ENCODE assay signal across 16 cellular contexts in genomic region chr6:7546383-7546782, GRCh38. TPM values are rescaled to one million over a fixed set of nuclear protein-coding genes. Genes with fewer than 3 reads are reported as not detected.
A peak's percentile ranks its signal among the peaks of the same experiment; 100 is the strongest.
DNase-seq lines count a peak whose midpoint lies in the region; ATAC-seq and TF ChIP-seq lines count a peak whose summit lies in the region.
"Had no signal": no experiment of that assay in that cellular context is flagged by ENCODE, and none has a peak within 500 bp of the region (broad histone marks: within the 10 kb centered on the region; RNA-seq: fewer than 3 reads in every experiment).

No MANE protein-coding gene starts in this region.

- ATAC-seq in GM23338 (no peak), HG03520 (IDR thresholded peaks at IDR 0.05; ENCODE audit: unreplicated experiment) (no peak), HG03571 (IDR thresholded peaks at IDR 0.05; ENCODE audit: unreplicated experiment) (no peak)

- TF ChIP-seq CTCF in Caco-2 (IDR thresholded peaks at IDR 0.05; ENCODE audit: insufficient read depth in 1 of 2, low read depth in 1 of 2, low read length in 1 of 2, severe bottlenecking in 1 of 2, unreplicated experiment in 1 of 2) = no peak
- TF ChIP-seq CTCF in adrenal gland (IDR thresholded peaks at IDR 0.05) = no peak
- no peak for TF ChIP-seq CTCF in colonic mucosa (IDR thresholded peaks at IDR 0.05)
- no peak for TF ChIP-seq CTCF in GM23338 (conservative IDR thresholded peaks at IDR 0.05; ENCODE audit: low read depth in 2 of 2)

- H3K4me3 ChIP-seq in Caco-2 (ENCODE audit: low read depth, low read length) (no peak overlapping the region), adrenal gland (no peak overlapping the region), colonic mucosa (no peak overlapping the region), muscle layer of duodenum (ENCODE audit: low read depth in 1 of 2, low read length in 2 of 2) (no peak overlapping the region), GM23338 (no peak overlapping the region)
- H3K4me3 ChIP-seq: HAP-1 had no signal

- no peak overlapping the region for H3K4me2 ChIP-seq in GM23338

- POLR2A ChIA-PET in Caco-2 (lab: Charles Lee) = interaction anchor here (0.8 kb wide), 1 partner anchor 15 kb away, joined by 3 read pairs; no protein-coding TSS in a partner anchor

- peaks cover 24% of the 10 kb centered on the region for H3K79me2 ChIP-seq in GM23338 (replicated peaks; ENCODE audit: insufficient read depth)

- CTCF ChIA-PET in Caco-2 (lab: Charles Lee) = no interaction called here

- no TSS peak for BruUV-seq in Caco-2 (replicated peaks; lab: Mats Ljungman, UMichigan)

- DNase-seq in Caco-2 (no peak), adrenal gland (no peak), colonic mucosa (no peak), GM23338 (ENCODE audit: low spot score) (no peak), DMS79 (lab: John Stamatoyannopoulos, UW) (no peak)
- DNase-seq: DMS79 treated with DMSO at 0.1 percent for 48 hours, Kasumi-1, NCI-H1930, NCI-H2171, NCI-H446 treated with DMSO at 0.1 percent for 48 hours, NCI-H748 treated with DMSO at 0.1 percent for 48 hours had no signal

- no peak for TF ChIP-seq POLR2A in adrenal gland (IDR thresholded peaks at IDR 0.05)

- no peaks in the 10 kb centered on the region for H3K9me3 Mint-ChIP-seq in Caco-2 (ENCODE audit: unreplicated experiment)
- no peaks in the 10 kb centered on the region for H3K9me3 Mint-ChIP-seq in GM23338

- no peaks in the 10 kb centered on the region for H4K20me1 ChIP-seq in GM23338 (replicated peaks; ENCODE audit: insufficient read depth)

- H2AFZ ChIP-seq in GM23338 = no peak overlapping the region

- H3K27ac Mint-ChIP-seq in Caco-2 (ENCODE audit: unreplicated experiment) = no peak overlapping the region
- no peak overlapping the region for H3K27ac Mint-ChIP-seq in GM23338
- H3K27ac Mint-ChIP-seq: CD14-positive monocyte had no signal

- H3K9ac ChIP-seq in colonic mucosa (ENCODE audit: low read depth in 2 of 2, low read length in 2 of 2) = peak overlapping the region in 1 of 2 donors; percentile 71

- H3K27ac ChIP-seq in adrenal gland (peak overlapping the region in 3 of 5 donors; percentile 54 to 87 (median 82)), colonic mucosa (peak overlapping the region; percentile 90), muscle layer of duodenum (ENCODE audit: low read length) (peak overlapping the region; percentile 43), GM23338 (ENCODE audit: low read depth) (no peak overlapping the region)

- H3K4me1 Mint-ChIP-seq in Caco-2 (ENCODE audit: low read depth, unreplicated experiment) (peaks cover 49% of the 10 kb centered on the region), GM23338 (peaks cover 40% of the 10 kb centered on the region)

- no peaks in the 10 kb centered on the region for H3K9me3 ChIP-seq in Caco-2
- no peaks in the 10 kb centered on the region for H3K9me3 ChIP-seq in adrenal gland (replicated peaks in 1 of 3)
- H3K9me3 ChIP-seq in colonic mucosa = no peaks in the 10 kb centered on the region
- no peaks in the 10 kb centered on the region for H3K9me3 ChIP-seq in muscle layer of duodenum (ENCODE audit: control insufficient read depth in 1 of 2, low read length in 2 of 2)
- H3K9me3 ChIP-seq: HAP-1 had no signal

- H3K27me3 ChIP-seq in Caco-2 (replicated peaks; ENCODE audit: control insufficient read depth, insufficient read depth, low read length) (no peaks in the 10 kb centered on the region), adrenal gland (peaks cover 2% of the 10 kb centered on the region), colonic mucosa (no peaks in the 10 kb centered on the region), muscle layer of duodenum (ENCODE audit: low read depth, low read length) (peaks cover 14% of the 10 kb centered on the region), GM23338 (ENCODE audit: insufficient read depth) (peaks cover 21% of the 10 kb centered on the region)

- H3K4me1 ChIP-seq in Caco-2 = peaks cover 71% of the 10 kb centered on the region
- H3K4me1 ChIP-seq in adrenal gland (replicated peaks in 1 of 2) = peaks cover 18 to 25% of the 10 kb centered on the region in 2 donors
- no peaks in the 10 kb centered on the region for H3K4me1 ChIP-seq in colonic mucosa
- peaks cover 3 to 17% of the 10 kb centered on the region in 2 donors for H3K4me1 ChIP-seq in muscle layer of duodenum (ENCODE audit: control insufficient read depth in 1 of 2, insufficient read depth in 2 of 2, low read length in 2 of 2)
- peaks cover 41% of the 10 kb centered on the region for H3K4me1 ChIP-seq in GM23338 (ENCODE audit: insufficient read depth)

- H3K36me3 ChIP-seq in Caco-2 (ENCODE audit: control insufficient read depth, insufficient read depth, low read length) (peaks cover under 1% of the 10 kb centered on the region; the same call in 1 of the 2 replicates), adrenal gland (replicated peaks in 1 of 2) (no peaks in the 10 kb centered on the region), colonic mucosa (no peaks in the 10 kb centered on the region), muscle layer of duodenum (ENCODE audit: control insufficient read depth in 1 of 2, insufficient read depth in 2 of 2, low read length in 2 of 2) (peaks cover 0 to 6% of the 10 kb centered on the region in 2 donors), GM23338 (ENCODE audit: insufficient read depth) (no peaks in the 10 kb centered on the region)
- H3K36me3 ChIP-seq: HAP-1 had no signal

- H3F3A ChIP-seq in GM23338 (replicated peaks; ENCODE audit: low read depth) = no peaks in the 10 kb centered on the region

- H3K27me3 Mint-ChIP-seq in Caco-2 (ENCODE audit: insufficient read depth, unreplicated experiment) = no peaks in the 10 kb centered on the region
- H3K27me3 Mint-ChIP-seq in GM23338 (ENCODE audit: insufficient read depth, low read depth, poor library complexity) = no peaks in the 10 kb centered on the region

- WGBS in adrenal gland, 4 donors = 73 to 75% (median 75%) methylated on average over 2 of the region's 2 CpGs

- H3K9me2 ChIP-seq in GM23338 (ENCODE audit: insufficient read depth) = no peaks in the 10 kb centered on the region

- intact Hi-C loops in Caco-2 (cut with micrococcal nuclease; ENCODE audit: unreplicated experiment) = no loop called here
- intact Hi-C loops in adrenal gland (cut with DNase I) = no loop called here
- intact Hi-C loops in colonic mucosa (cut with DNase I) = no loop called here

- peaks cover 68% of the 10 kb centered on the region for H3K36me3 Mint-ChIP-seq in Caco-2 (ENCODE audit: insufficient read depth, unreplicated experiment)
- H3K36me3 Mint-ChIP-seq in GM23338 (ENCODE audit: low read depth) = peaks cover 3% of the 10 kb centered on the region

- peak overlapping the region; percentile 40 for H3K4me3 Mint-ChIP-seq in Caco-2 (ENCODE audit: unreplicated experiment)
- no peak overlapping the region for H3K4me3 Mint-ChIP-seq in GM23338

TF ChIP-seq in GM23338, 12 proteins besides CTCF, POLR2A, EP300 and RAD21:
- TF ChIP-seq JUNB (IDR thresholded peaks at IDR 0.05; ENCODE audit: unreplicated experiment) = no peak

RNA-seq across cellular contexts. Expression of gene DSP, which starts 4.9 kb away (rescaled TPM):
- total RNA-seq in Caco-2 (2022) (191 and 193 TPM in 2 replicates), adrenal gland (10 to 100 TPM; 12.9 to 61.4 (median 43.5) TPM), colonic mucosa (100 to 1,000 TPM; 201 to 250 TPM)
- polyA plus RNA-seq in adrenal gland (10 to 100 TPM in 1 of 3 donors, 1 to 10 TPM in 2; 4.1 to 12.3 (median 5.9) TPM), GM23338 (2016; fragmentation: Nextera tagmentation; extraction: Ambion mirVana) (14.8 and 16.8 TPM in 2 replicates)
- 42.5 and 43.7 TPM in 2 replicates for total RNA-seq in GM23338 (2014; rRNA removed; shearing (Covaris generic))
- polyA plus RNA-seq: CD14-positive monocyte had no signal

RNA-seq across cellular contexts. Expression of gene SNRNP48, which starts 43.6 kb away (rescaled TPM):
- 25.1 and 29.1 TPM in 2 replicates for total RNA-seq in Caco-2 (2022)
- 10 to 100 TPM in 4 of 8 donors, 1 to 10 TPM in 4; 2.5 to 12.3 (median 8.9) TPM for total RNA-seq in adrenal gland
- polyA plus RNA-seq in adrenal gland = 10 to 100 TPM in 1 of 3 donors, 1 to 10 TPM in 2; 3.5 to 10.5 (median 6.4) TPM
- total RNA-seq in colonic mucosa = 10 to 100 TPM; 13.8 to 14.6 TPM
- 23.9 and 27.0 TPM in 2 replicates for total RNA-seq in GM23338 (2014; rRNA removed; shearing (Covaris generic))
- 12.0 and 17.2 TPM in 2 replicates for polyA plus RNA-seq in GM23338 (2016; fragmentation: Nextera tagmentation; extraction: Ambion mirVana)
